ENCODE assay signal across 18 cellular contexts in genomic region chrX:53718073-53718472, GRCh38. TPM values are rescaled to one million over a fixed set of nuclear protein-coding genes. Genes with fewer than 3 reads are reported as not detected.
DNase-seq lines count a peak whose midpoint lies in the region; ATAC-seq, FAIRE-seq and TF ChIP-seq lines count a peak whose summit lies in the region.
"Had no signal": no experiment of that assay in that cellular context is flagged by ENCODE, and none has a peak within 500 bp of the region (broad histone marks: within the 10 kb centered on the region; RNA-seq: fewer than 3 reads in every experiment).

No MANE protein-coding gene starts in this region.

- no peaks in the 10 kb centered on the region for H3K9me3 Mint-ChIP-seq in activated naive CD4-positive, alpha-beta T cell treated with anti-CD3 and anti-CD28 coated beads for 36 hours
- no peaks in the 10 kb centered on the region for H3K9me3 Mint-ChIP-seq in activated T-helper 17 cell treated with anti-CD3 and anti-CD28 coated beads, Interleukin-2, amount 50 U/mL, for 72 hours
- H3K9me3 Mint-ChIP-seq: immature natural killer cell had no signal

- H3K4me3 ChIP-seq in pancreas: no peak overlapping the region
- H3K4me3 ChIP-seq: MG63, psoas muscle, SJCRH30 had no signal

- H3K9me3 ChIP-seq in pancreas: no peaks in the 10 kb centered on the region
- H3K9me3 ChIP-seq: MG63, psoas muscle, SJCRH30 had no signal

- H3K27me3 ChIP-seq in pancreas: no peaks in the 10 kb centered on the region
- H3K27me3 ChIP-seq: MG63, SJCRH30 had no signal

- peak overlapping the region; percentile 99 for H3K27ac Mint-ChIP-seq in activated naive CD4-positive, alpha-beta T cell treated with anti-CD3 and anti-CD28 coated beads for 36 hours
- H3K27ac Mint-ChIP-seq in activated T-helper 17 cell treated with anti-CD3 and anti-CD28 coated beads, Interleukin-2, amount 50 U/mL, for 72 hours: peak overlapping the region; percentile 99
- H3K27ac Mint-ChIP-seq: nephron had no signal

- peak; percentile 17 for FAIRE-seq in pancreas (lab: Jason Lieb, UNC)
- FAIRE-seq: H54, HepG2 had no signal

- H3K4me1 Mint-ChIP-seq in activated naive CD4-positive, alpha-beta T cell treated with anti-CD3 and anti-CD28 coated beads for 36 hours (ENCODE audit: low read depth): peaks cover 32% of the 10 kb centered on the region
- peaks cover 6% of the 10 kb centered on the region for H3K4me1 Mint-ChIP-seq in activated T-helper 17 cell treated with anti-CD3 and anti-CD28 coated beads, Interleukin-2, amount 50 U/mL, for 72 hours
- H3K4me1 Mint-ChIP-seq: nephron had no signal

- no peak overlapping the region for H3K27ac ChIP-seq in pancreas
- H3K27ac ChIP-seq: psoas muscle, SJCRH30 had no signal

- no peaks in the 10 kb centered on the region for H3K4me1 ChIP-seq in pancreas
- H3K4me1 ChIP-seq: psoas muscle, SJCRH30 had no signal

- TF ChIP-seq CTCF in pancreas (IDR thresholded peaks at IDR 0.05): no peak

- no peak for DNase-seq in activated naive CD4-positive, alpha-beta T cell treated with anti-CD3 and anti-CD28 coated beads for 36 hours
- DNase-seq in activated naive CD4-positive, alpha-beta T cell (lab: John Stamatoyannopoulos, UW): no peak
- DNase-seq in pancreas (no peak), NCI-H1417 treated with DMSO at 0.1 percent for 48 hours (lab: John Stamatoyannopoulos, UW) (no peak), DMS79 (lab: John Stamatoyannopoulos, UW) (no peak), ecto neural progenitor cell (ENCODE audit: low spot score) (no peak)
- DNase-seq: immature natural killer cell; MG63; NCI-H187; NCI-H510A; psoas muscle; SJCRH30; stimulated activated CD4-positive, alpha-beta T cell treated with anti-CD3 and anti-CD28 coated beads, Interleukin-12 subunit alpha, Interleukin-12 subunit beta, amount 100 ng/mL, for 4 hours had no signal

- ATAC-seq in HG02610 (IDR thresholded peaks at IDR 0.05; ENCODE audit: unreplicated experiment) (peak; percentile 29), pancreas (no peak)
- ATAC-seq in activated T-helper 17 cell treated with anti-CD3 and anti-CD28 coated beads, Interleukin-2, amount 50 U/mL, for 72 hours (replicated peaks): peak; percentile 11
- ATAC-seq: HepG2, psoas muscle had no signal

- H3K36me3 Mint-ChIP-seq in activated naive CD4-positive, alpha-beta T cell treated with anti-CD3 and anti-CD28 coated beads for 36 hours (ENCODE audit: low read depth): peaks cover 32% of the 10 kb centered on the region
- H3K36me3 Mint-ChIP-seq in activated T-helper 17 cell treated with anti-CD3 and anti-CD28 coated beads, Interleukin-2, amount 50 U/mL, for 72 hours (ENCODE audit: low read depth): peaks cover 46% of the 10 kb centered on the region
- H3K36me3 Mint-ChIP-seq: immature natural killer cell had no signal

- peak overlapping the region; percentile 81 for H3K4me3 Mint-ChIP-seq in activated naive CD4-positive, alpha-beta T cell treated with anti-CD3 and anti-CD28 coated beads for 36 hours
- H3K4me3 Mint-ChIP-seq in activated T-helper 17 cell treated with anti-CD3 and anti-CD28 coated beads, Interleukin-2, amount 50 U/mL, for 72 hours: peak overlapping the region; percentile 96
- H3K4me3 Mint-ChIP-seq: nephron had no signal

- no peaks in the 10 kb centered on the region for H3K27me3 Mint-ChIP-seq in activated naive CD4-positive, alpha-beta T cell treated with anti-CD3 and anti-CD28 coated beads for 36 hours (ENCODE audit: low read depth)
- H3K27me3 Mint-ChIP-seq in activated T-helper 17 cell treated with anti-CD3 and anti-CD28 coated beads, Interleukin-2, amount 50 U/mL, for 72 hours: no peaks in the 10 kb centered on the region

- intact Hi-C loops in activated naive CD4-positive, alpha-beta T cell treated with anti-CD3 and anti-CD28 coated beads for 36 hours (cut with micrococcal nuclease): loop anchor here (5.0 to 10.0 kb wide), 4 partner anchors 457 to 1444 kb away; partner anchors contain the start of gene TSPYL2
- intact Hi-C loops in pancreas (cut with DNase I): no loop called here

- CTCF ChIA-PET in activated naive CD4-positive, alpha-beta T cell treated with anti-CD3 and anti-CD28 coated beads for 36 hours (lab: Charles Lee): interaction anchor here (0.6 to 2.3 kb wide), 2 partner anchors 31 to 114 kb away, joined by 3 to 5 read pairs; partner anchors contain the start of gene HUWE1

- H3K36me3 ChIP-seq in pancreas: no peaks in the 10 kb centered on the region
- H3K36me3 ChIP-seq: MG63, SJCRH30 had no signal

RNA-seq across cellular contexts. Expression of gene HUWE1, which starts 31.6 kb away (rescaled TPM):
- total RNA-seq in activated naive CD4-positive, alpha-beta T cell treated with anti-CD3 and anti-CD28 coated beads for 36 hours: 100 to 1,000 TPM; 596 to 603 TPM
- total RNA-seq in activated T-helper 17 cell treated with anti-CD3 and anti-CD28 coated beads, Interleukin-2, amount 50 U/mL, for 72 hours: 100 to 1,000 TPM; 455 to 608 TPM
- 100 to 1,000 TPM in 1 of 6 donors, 10 to 100 TPM in 5; 73.5 to 116 (median 77.9) TPM for total RNA-seq in pancreas
- polyA plus RNA-seq in pancreas: 10 to 100 TPM; 29.8 to 38.6 TPM

Comparison
In these comparisons a context has a peak if more than half of its experiments do, and no peak if none do; other contexts are left out.
1. ATAC-seq: peak in HG02610 (single experiment) and activated T-helper 17 cell treated with anti-CD3 and anti-CD28 coated beads, Interleukin-2, amount 50 U/mL, for 72 hours (single experiment); none in pancreas (0 of 4).